28 cellular contexts compared by ENCODE assay signal in the genomic region with DNA sequence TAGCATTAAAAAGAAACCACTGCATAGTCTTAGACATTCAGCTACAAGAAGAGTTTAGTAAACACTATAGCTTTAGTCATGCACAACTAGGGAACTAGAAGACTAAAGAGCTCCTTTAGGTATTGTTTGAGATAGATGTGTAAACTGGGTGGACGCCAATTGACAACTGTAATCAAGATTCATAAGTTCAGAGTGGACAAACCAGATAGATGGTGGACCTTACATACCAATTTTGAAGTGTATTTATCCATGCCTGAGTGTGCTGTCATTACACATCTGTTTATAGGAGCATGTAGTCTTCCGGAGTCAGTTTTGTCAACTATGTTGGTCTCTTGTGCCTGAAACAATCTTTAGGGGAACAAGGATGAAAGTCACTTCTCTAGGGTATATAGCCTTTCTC.
"Had no signal": no experiment of that assay in that cellular context is flagged by ENCODE, and none has a peak within 500 bp of the region (broad histone marks: within the 10 kb centered on the region; RNA-seq: fewer than 3 reads in every experiment).

No MANE protein-coding gene starts in this region.

- H3K27ac ChIP-seq: ascending aorta, breast epithelium, cardiac muscle cell, colonic mucosa, VCaP had no signal

- H3K27me3 ChIP-seq: ascending aorta, breast epithelium, cardiac muscle cell, colonic mucosa had no signal

- H3K9me3 ChIP-seq: ascending aorta, breast epithelium, colonic mucosa had no signal

- H3K4me3 ChIP-seq: ascending aorta, breast epithelium, cardiac muscle cell, colonic mucosa had no signal

- H3K36me3 ChIP-seq: ascending aorta, breast epithelium, cardiac muscle cell, colonic mucosa had no signal

- ATAC-seq: activated naive CD4-positive, alpha-beta T cell treated with anti-CD3 and anti-CD28 coated beads, Interleukin-2, amount 50 U/mL, for 72 hours; activated T-cell treated with anti-CD3 and anti-CD28 coated beads, Interleukin-2, amount 50 U/mL, for 72 hours; esophagus mucosa; WTC11 had no signal

- DNase-seq: activated CD4-positive, alpha-beta memory T cell treated with anti-CD3 and anti-CD28 coated beads, Interleukin-2, amount 10 ng/mL, durations not matched to agents 7 days and 5 days; activated CD4-positive, alpha-beta T cell treated with anti-CD3 and anti-CD28 coated beads for 1 hour; activated CD4-positive, alpha-beta T cell treated with anti-CD3 and anti-CD28 coated beads for 4 hours; activated CD4-positive, alpha-beta T cell treated with anti-CD3 and anti-CD28 coated beads, Interleukin-2, amount 10 ng/mL, durations not matched to agents 7 days and 5 days; activated CD4-positive, alpha-beta T cell treated with anti-CD3 and anti-CD28 coated beads, Interleukin-2, amount 50 U/mL, for 4 hours; activated CD8-positive, alpha-beta memory T cell treated with anti-CD3 and anti-CD28 coated beads, Interleukin-2, amount 50 U/mL, for 48 hours; activated gamma-delta T cell; activated naive CD4-positive, alpha-beta T cell; activated naive CD4-positive, alpha-beta T cell treated with anti-CD3 and anti-CD28 coated beads, Interleukin-2, amount 10 ng/mL, durations not matched to agents 7 days and 5 days; activated naive CD8-positive, alpha-beta T cell treated with anti-CD3 and anti-CD28 coated beads, Interleukin-2, amount 10 ng/mL, durations not matched to agents 7 days and 5 days; activated T-cell treated with anti-CD3 and anti-CD28 coated beads for 4 hours; activated T-cell treated with anti-CD3 and anti-CD28 coated beads, Interleukin-2, amount 50 U/mL, for 24 hours; activated T-cell treated with anti-CD3 and anti-CD28 coated beads, Interleukin-2, amount 50 U/mL, for 72 hours; central memory CD4-positive, alpha-beta T cell; cerebellar nuclear complex; colonic mucosa; effector memory CD4-positive, alpha-beta T cell; endodermal cell; foreskin fibroblast; head of caudate nucleus; T-helper 2 cell had no signal

- H3K4me1 ChIP-seq: ascending aorta, breast epithelium, colonic mucosa had no signal
